29 cellular contexts compared by ENCODE assay signal in the genomic region with DNA sequence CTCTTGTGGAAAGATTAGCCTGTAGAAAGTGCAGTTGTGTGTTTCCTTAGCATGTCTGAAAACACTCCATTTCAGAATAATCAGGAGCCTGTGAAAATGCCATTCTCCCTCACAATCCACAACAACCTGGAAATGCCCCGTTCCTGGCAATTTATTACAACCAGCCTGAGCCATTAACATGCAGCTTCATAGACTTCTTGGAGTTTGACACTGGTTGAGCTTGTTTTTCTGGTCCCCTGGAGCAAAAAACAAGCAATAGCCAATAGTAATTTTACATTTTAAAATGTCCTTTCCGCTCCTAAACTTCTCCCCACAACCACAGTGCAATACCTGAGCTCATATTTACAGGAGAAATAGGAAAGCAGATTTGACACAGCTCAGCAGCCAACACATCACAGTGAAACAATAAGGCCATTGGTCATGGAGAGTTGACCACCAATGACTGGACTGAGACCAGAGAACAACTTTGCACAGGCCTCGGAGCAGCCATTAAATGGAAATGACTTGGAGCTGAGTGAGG.
DNase-seq lines count a peak whose midpoint lies in the region; TF ChIP-seq lines count a peak whose summit lies in the region.
"Had no signal": no experiment of that assay in that cellular context is flagged by ENCODE, and none has a peak within 500 bp of the region (broad histone marks: within the 10 kb centered on the region; RNA-seq: fewer than 3 reads in every experiment).

No MANE protein-coding gene starts in this region.

- no TSS peak for BruUV-seq in Caco-2 (replicated peaks; lab: Mats Ljungman, UMichigan)

- no peak overlapping the region for H3K4me3 Mint-ChIP-seq in Caco-2 (ENCODE audit: unreplicated experiment)
- H3K4me3 Mint-ChIP-seq: activated CD4-positive, alpha-beta T cell treated with anti-CD3 and anti-CD28 coated beads, Interleukin-2, amount 10 ng/mL, durations not matched to agents 7 days and 5 days; activated CD8-positive, alpha-beta memory T cell treated with anti-CD3 and anti-CD28 coated beads, Interleukin-2, amount 10 ng/mL, durations not matched to agents 7 days and 5 days; HFFc6 had no signal

- no peak overlapping the region for H2BK12ac ChIP-seq in neuronal stem cell (ENCODE audit: low read length)

- no peak overlapping the region for H2BK120ac ChIP-seq in neuronal stem cell (ENCODE audit: low read depth, low read length)

- no peak overlapping the region for H3K23ac ChIP-seq in neuronal stem cell (ENCODE audit: low read depth, low read length, poor library complexity)

- peaks cover 20% of the 10 kb centered on the region for H3K9me3 Mint-ChIP-seq in Caco-2 (ENCODE audit: unreplicated experiment)

- no peaks in the 10 kb centered on the region for H3K9me2 ChIP-seq in hepatocyte (replicated peaks; ENCODE audit: insufficient read depth)
- H3K9me2 ChIP-seq: SK-N-SH had no signal

- no peak overlapping the region for H4K8ac ChIP-seq in neuronal stem cell (ENCODE audit: low read depth, low read length)

- H3K4me3 ChIP-seq in Caco-2 (ENCODE audit: low read depth, low read length) (no peak overlapping the region), hepatocyte (no peak overlapping the region), neuronal stem cell (ENCODE audit: low read length in 2 of 2) (no peak overlapping the region), lower leg skin (ENCODE audit: low read depth, poor library complexity, severe bottlenecking) (no peak overlapping the region)
- H3K4me3 ChIP-seq: BLaER1, cardiac muscle cell, lung, vagina had no signal

- TF ChIP-seq POLR2A in lower leg skin (IDR thresholded peaks at IDR 0.05), result no peak

- H4K91ac ChIP-seq in neuronal stem cell (ENCODE audit: low read depth, low read length, poor library complexity), result no peak overlapping the region

- no peak overlapping the region for H3K14ac ChIP-seq in neuronal stem cell (ENCODE audit: low read length)

- H3K9ac ChIP-seq in neuronal stem cell (ENCODE audit: low read depth, low read length, poor library complexity), result no peak overlapping the region
- H3K9ac ChIP-seq: BLaER1, SK-N-SH had no signal

- CTCF ChIA-PET in Caco-2 (lab: Charles Lee), result interaction anchor here (0.6 to 1.5 kb wide), 3 partner anchors 73 to 670 kb away, joined by 3 to 4 read pairs (median 3); partner anchors contain the start of gene ENC1

- peak overlapping the region; percentile 36 for H3K27ac ChIP-seq in hepatocyte
- no peak overlapping the region for H3K27ac ChIP-seq in neuronal stem cell (replicated peaks; ENCODE audit: low read length)
- H3K27ac ChIP-seq: BLaER1, cardiac muscle cell, vagina had no signal

- peak overlapping the region; percentile 18 for H3K27ac Mint-ChIP-seq in Caco-2 (ENCODE audit: unreplicated experiment)
- H3K27ac Mint-ChIP-seq: activated CD4-positive, alpha-beta T cell treated with anti-CD3 and anti-CD28 coated beads, Interleukin-2, amount 10 ng/mL, durations not matched to agents 7 days and 5 days; activated CD8-positive, alpha-beta memory T cell treated with anti-CD3 and anti-CD28 coated beads, Interleukin-2, amount 10 ng/mL, durations not matched to agents 7 days and 5 days; HFFc6 had no signal

- H3K36me3 ChIP-seq in Caco-2 (ENCODE audit: control insufficient read depth, insufficient read depth, low read length), result no peaks in the 10 kb centered on the region
- H3K36me3 ChIP-seq in hepatocyte (replicated peaks; ENCODE audit: insufficient read depth, low read depth), result no peaks in the 10 kb centered on the region
- H3K36me3 ChIP-seq in neuronal stem cell (replicated peaks in 1 of 2; ENCODE audit: control insufficient read depth in 2 of 2, insufficient read depth in 2 of 2, low read length in 2 of 2), result no peaks in the 10 kb centered on the region
- H3K36me3 ChIP-seq: BLaER1, cardiac muscle cell, vagina had no signal

- H3K4me1 ChIP-seq in Caco-2 (peaks cover 20% of the 10 kb centered on the region), hepatocyte (ENCODE audit: insufficient read depth) (peaks cover 8% of the 10 kb centered on the region), neuronal stem cell (ENCODE audit: control insufficient read depth in 2 of 2, insufficient read depth in 1 of 2, low read depth in 1 of 2, low read length in 2 of 2) (peaks cover 4 to 11% of the 10 kb centered on the region in 2 donors)
- H3K4me1 ChIP-seq: BLaER1, vagina had no signal

- H3K4ac ChIP-seq in neuronal stem cell (ENCODE audit: low read length), result no peak overlapping the region

- H3K9me3 ChIP-seq in Caco-2 (no peaks in the 10 kb centered on the region), hepatocyte (ENCODE audit: low read depth) (no peaks in the 10 kb centered on the region), neuronal stem cell (replicated peaks in 1 of 2; ENCODE audit: control insufficient read depth in 2 of 2, insufficient read depth in 1 of 2, low read depth in 1 of 2, low read length in 2 of 2) (peaks cover 0 to 8% of the 10 kb centered on the region in 2 donors)
- H3K9me3 ChIP-seq: BLaER1, SK-N-SH, vagina had no signal

- H4K20me1 ChIP-seq in hepatocyte (ENCODE audit: insufficient read depth, poor library complexity, severe bottlenecking), result no peaks in the 10 kb centered on the region
- H4K20me1 ChIP-seq: BLaER1 had no signal

- peaks cover 23% of the 10 kb centered on the region for H3K4me1 Mint-ChIP-seq in Caco-2 (ENCODE audit: low read depth, unreplicated experiment)
- H3K4me1 Mint-ChIP-seq: activated CD8-positive, alpha-beta memory T cell treated with anti-CD3 and anti-CD28 coated beads, Interleukin-2, amount 10 ng/mL, durations not matched to agents 7 days and 5 days had no signal

- no peaks in the 10 kb centered on the region for H3K36me3 Mint-ChIP-seq in Caco-2 (ENCODE audit: insufficient read depth, unreplicated experiment)

- H3K4me2 ChIP-seq in hepatocyte (no peak overlapping the region), neuronal stem cell (ENCODE audit: insufficient read depth, low read length, poor library complexity, severe bottlenecking) (no peak overlapping the region)
- H3K4me2 ChIP-seq: BLaER1, SK-N-SH had no signal

- no peak for TF ChIP-seq CTCF in Caco-2 (IDR thresholded peaks at IDR 0.05; ENCODE audit: insufficient read depth in 1 of 2, low read depth in 1 of 2, low read length in 1 of 2, severe bottlenecking in 1 of 2, unreplicated experiment in 1 of 2)
- no peak for TF ChIP-seq CTCF in hepatocyte (IDR thresholded peaks at IDR 0.05; ENCODE audit: poor library complexity)
- no peak for TF ChIP-seq CTCF in lower leg skin (IDR thresholded peaks at IDR 0.05)

- H2BK15ac ChIP-seq in neuronal stem cell (ENCODE audit: low read length), result no peak overlapping the region

- H2BK5ac ChIP-seq in neuronal stem cell (ENCODE audit: low read length), result no peak overlapping the region

- H3K79me2 ChIP-seq in hepatocyte, result no peaks in the 10 kb centered on the region

- 60% methylated on average over 3 of the region's 3 CpGs for WGBS in hepatocyte (ENCODE audit: low lambda C conversion rate, missing lambda C conversion rate)
- WGBS in neuronal stem cell (ENCODE audit: extremely low coverage in 2 of 2, insufficient read length in 2 of 2, insufficient replicate concordance in 1 of 2), 2 donors, result no CpG with 5 or more reads among the region's 3 CpGs
- WGBS in lower leg skin, 2 donors, result 49 to 56% methylated on average over 3 of the region's 3 CpGs

- DNase-seq in Caco-2 (peak; percentile 37 to 41), LoVo (ENCODE audit: low spot score) (peak; percentile 12), hepatocyte (ENCODE audit: low spot score) (peak; percentile 21), neuronal stem cell (ENCODE audit: low spot score) (no peak), Ammon's horn (ENCODE audit: low spot score) (no peak), lower leg skin (ENCODE audit: low spot score in 2 of 2) (no peak), cerebellum (ENCODE audit: low spot score) (no peak), NCI-H146 (lab: John Stamatoyannopoulos, UW) (no peak)
- DNase-seq: ACHN; activated CD4-positive, alpha-beta T cell treated with anti-CD3 and anti-CD28 coated beads, Interleukin-2, amount 10 ng/mL, durations not matched to agents 7 days and 5 days; activated CD8-positive, alpha-beta memory T cell treated with anti-CD3 and anti-CD28 coated beads, Interleukin-2, amount 10 ng/mL, durations not matched to agents 7 days and 5 days; activated naive CD4-positive, alpha-beta T cell treated with anti-CD3 and anti-CD28 coated beads, Interleukin-2, amount 50 U/mL, for 16 hours; amygdala; HFFc6; islet precursor cell; NCI-H1436 treated with DMSO at 0.1 percent for 48 hours; NCI-H526; occipital lobe; right cardiac atrium; RPMI8226; SK-N-SH; stimulated activated CD4-positive, alpha-beta T cell treated with anti-CD3 and anti-CD28 coated beads, Interleukin-12 subunit alpha, Interleukin-12 subunit beta, amount 100 ng/mL, for 4 hours; stimulated activated CD4-positive, alpha-beta T cell treated with anti-CD3 and anti-CD28 coated beads, Interleukin-4, amount 100 ng/mL, for 24 hours; stimulated activated naive CD4-positive, alpha-beta T cell; T-helper 2 cell had no signal

- intact Hi-C loops in Caco-2 (cut with micrococcal nuclease; ENCODE audit: unreplicated experiment) (no loop called here), lower leg skin (cut with DNase I; ENCODE audit: low total_unique reads) (no loop called here)

- no peaks in the 10 kb centered on the region for H3K79me1 ChIP-seq in neuronal stem cell (ENCODE audit: low read depth, low read length)

- POLR2A ChIA-PET in Caco-2 (lab: Charles Lee), result no interaction called here

- no peak overlapping the region for H3K18ac ChIP-seq in neuronal stem cell (ENCODE audit: low read length)

- H3K27me3 ChIP-seq in Caco-2 (replicated peaks; ENCODE audit: control insufficient read depth, insufficient read depth, low read length) (no peaks in the 10 kb centered on the region), hepatocyte (no peaks in the 10 kb centered on the region), neuronal stem cell (ENCODE audit: control insufficient read depth in 3 of 3, insufficient read depth in 3 of 3, low read depth in 1 of 3, low read length in 3 of 3) (no peaks in the 10 kb centered on the region)
- H3K27me3 ChIP-seq: BLaER1, cardiac muscle cell, vagina had no signal

- peak overlapping the region; percentile 28 for H2AFZ ChIP-seq in hepatocyte
- H2AFZ ChIP-seq in neuronal stem cell (ENCODE audit: low read length), result peak overlapping the region; percentile 12

- no peaks in the 10 kb centered on the region for H3K27me3 Mint-ChIP-seq in Caco-2 (ENCODE audit: insufficient read depth, unreplicated experiment)

- no peak overlapping the region for H2AK5ac ChIP-seq in neuronal stem cell (ENCODE audit: low read depth, low read length)

Comparison
In these comparisons a context has a peak if more than half of its experiments do, and no peak if none do; other contexts are left out.
1. DNase-seq: peak in Caco-2 (2 of 2), LoVo (single experiment) and hepatocyte (single experiment); none in neuronal stem cell (single experiment), Ammon's horn (single experiment), lower leg skin (0 of 2), cerebellum (single experiment) and NCI-H146 (single experiment).